8 cellular contexts compared by ENCODE assay signal in the genomic region with DNA sequence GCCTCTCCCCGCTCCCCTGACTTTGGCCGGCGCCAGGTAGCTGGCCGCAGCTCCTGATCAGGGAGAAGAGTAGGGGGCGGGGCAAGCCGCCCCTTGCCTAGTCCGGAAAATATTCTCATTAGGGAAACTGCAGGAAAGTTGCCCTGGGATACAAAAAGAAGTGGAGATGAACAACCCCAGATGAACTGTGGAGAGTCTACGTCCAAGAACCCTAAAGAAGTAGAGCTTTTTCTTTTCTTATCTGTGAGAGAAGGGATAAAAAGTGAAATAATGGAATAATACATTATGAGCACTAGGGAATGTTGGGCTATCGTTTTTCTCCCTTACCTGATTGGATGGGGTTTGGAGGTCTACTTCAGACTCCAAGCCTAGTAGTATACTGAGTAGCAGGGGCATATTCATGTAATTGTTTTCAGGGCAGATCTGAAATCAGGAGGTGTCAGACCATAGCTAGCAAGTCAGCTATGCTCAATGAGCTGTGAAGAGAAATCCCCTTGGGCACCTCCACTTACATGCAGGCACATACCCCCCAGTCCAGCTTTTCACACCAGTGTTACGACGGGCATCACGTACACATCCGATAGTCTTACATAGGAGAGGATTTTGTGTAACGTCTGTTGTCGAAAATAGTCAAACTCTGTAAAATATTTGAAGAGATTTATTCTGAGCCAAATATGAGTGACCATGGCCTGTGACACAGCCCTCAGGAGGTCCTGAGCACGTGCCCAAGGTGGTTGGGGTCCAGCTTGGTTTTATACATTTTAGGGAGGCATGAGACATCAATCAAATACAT. TPM values are rescaled to one million over a fixed set of nuclear protein-coding genes. Genes with fewer than 3 reads are reported as not detected.
DNase-seq lines count a peak whose midpoint lies in the region; ATAC-seq and TF ChIP-seq lines count a peak whose summit lies in the region.

No MANE protein-coding gene starts in this region.

- peak overlapping the region; percentile 87 for H3K27ac Mint-ChIP-seq in T-helper 1 cell treated with Interleukin-12 subunit alpha and Interleukin-12 subunit beta and Interleukin-4 antibody, amounts not matched to agents 30 μg/mL and 1 μg/mL, for 36 hours
- H3K27ac Mint-ChIP-seq in activated B cell treated with CpG ODN at 0.5 μM for 24 hours = peak overlapping the region; percentile 97
- peak overlapping the region; percentile 83 to 90 for H3K27ac Mint-ChIP-seq in stimulated activated naive CD8-positive, alpha-beta T cell treated with anti-CD3 and anti-CD28 coated beads, Interleukin-15, amount 100 ng/mL, for 72 hours

- no peaks in the 10 kb centered on the region for H3K9me3 Mint-ChIP-seq in T-helper 1 cell treated with Interleukin-12 subunit alpha and Interleukin-12 subunit beta and Interleukin-4 antibody, amounts not matched to agents 30 μg/mL and 1 μg/mL, for 36 hours
- H3K9me3 Mint-ChIP-seq in activated B cell treated with CpG ODN at 0.5 μM for 24 hours = no peaks in the 10 kb centered on the region
- H3K9me3 Mint-ChIP-seq in stimulated activated naive CD8-positive, alpha-beta T cell treated with anti-CD3 and anti-CD28 coated beads, Interleukin-15, amount 100 ng/mL, for 72 hours = peaks cover 0 to under 1% of the 10 kb centered on the region in 2 donors

- no peaks in the 10 kb centered on the region for H3K36me3 ChIP-seq in iPS-20b (ENCODE audit: insufficient read depth, low read depth, low read length)

- no peaks in the 10 kb centered on the region for H3K9me3 ChIP-seq in iPS-20b (ENCODE audit: insufficient read depth, low read depth, low read length)

- CTCF ChIA-PET in activated B cell treated with CpG ODN at 0.5 μM for 24 hours (lab: Charles Lee) = interaction anchor here (0.8 to 3.5 kb wide), 15 partner anchors 31 to 711 kb away, joined by 3 to 24 read pairs (median 5); no protein-coding TSS in a partner anchor

- peaks cover 12% of the 10 kb centered on the region for H3K36me3 Mint-ChIP-seq in T-helper 1 cell treated with Interleukin-12 subunit alpha and Interleukin-12 subunit beta and Interleukin-4 antibody, amounts not matched to agents 30 μg/mL and 1 μg/mL, for 36 hours (ENCODE audit: low read depth)
- no peaks in the 10 kb centered on the region for H3K36me3 Mint-ChIP-seq in activated B cell treated with CpG ODN at 0.5 μM for 24 hours (ENCODE audit: low read depth)

- DNase-seq in T-helper 1 cell (no peak), activated B cell treated with CpG ODN at 0.5 μM for 24 hours (no peak)
- no peak for DNase-seq in stimulated activated naive CD8-positive, alpha-beta T cell treated with anti-CD3 and anti-CD28 coated beads, Interleukin-15, amount 100 ng/mL, for 72 hours
- no peak for DNase-seq in activated CD4-positive, alpha-beta T cell treated with anti-CD3 and anti-CD28 coated beads, Interleukin-2, amount 50 U/mL, for 48 hours
- DNase-seq in stimulated activated CD4-positive, alpha-beta T cell treated with anti-CD3 and anti-CD28 coated beads, Interleukin-4, amount 100 ng/mL, for 1 hour = no peak

- peaks cover 24% of the 10 kb centered on the region for H3K27me3 ChIP-seq in iPS-20b (ENCODE audit: insufficient read depth, low read length)

- no peak for TF ChIP-seq CTCF in activated B cell treated with CpG ODN at 0.5 μM for 24 hours (IDR thresholded peaks at IDR 0.05)

- POLR2A ChIA-PET in activated B cell treated with CpG ODN at 0.5 μM for 24 hours (lab: Charles Lee) = interaction anchor here (0.5 to 6.2 kb wide), 26 partner anchors 13 to 480 kb away, joined by 3 to 229 read pairs (median 6); no protein-coding TSS in a partner anchor

- peak overlapping the region; percentile 73 for H3K4me3 ChIP-seq in iPS-20b (ENCODE audit: low read length)

- peak overlapping the region; percentile 72; the same call in 1 of the 2 replicates for H3K9ac ChIP-seq in iPS-20b (ENCODE audit: low read depth, low read length)

- peaks cover 6% of the 10 kb centered on the region for H3K4me1 ChIP-seq in iPS-20b (ENCODE audit: insufficient read depth, low read length)

- H3K27ac ChIP-seq in iPS-20b (ENCODE audit: low read length) = no peak overlapping the region

- H3K4me1 Mint-ChIP-seq in T-helper 1 cell treated with Interleukin-12 subunit alpha and Interleukin-12 subunit beta and Interleukin-4 antibody, amounts not matched to agents 30 μg/mL and 1 μg/mL, for 36 hours (ENCODE audit: low read depth) = peaks cover 24% of the 10 kb centered on the region
- peaks cover 22% of the 10 kb centered on the region for H3K4me1 Mint-ChIP-seq in activated B cell treated with CpG ODN at 0.5 μM for 24 hours
- H3K4me1 Mint-ChIP-seq in stimulated activated naive CD8-positive, alpha-beta T cell treated with anti-CD3 and anti-CD28 coated beads, Interleukin-15, amount 100 ng/mL, for 72 hours = peaks cover 30% of the 10 kb centered on the region

- H3K27me3 Mint-ChIP-seq in T-helper 1 cell treated with Interleukin-12 subunit alpha and Interleukin-12 subunit beta and Interleukin-4 antibody, amounts not matched to agents 30 μg/mL and 1 μg/mL, for 36 hours (ENCODE audit: low read depth) = no peaks in the 10 kb centered on the region
- no peaks in the 10 kb centered on the region for H3K27me3 Mint-ChIP-seq in activated B cell treated with CpG ODN at 0.5 μM for 24 hours
- H3K27me3 Mint-ChIP-seq in stimulated activated naive CD8-positive, alpha-beta T cell treated with anti-CD3 and anti-CD28 coated beads, Interleukin-15, amount 100 ng/mL, for 72 hours = no peaks in the 10 kb centered on the region

- peak overlapping the region; percentile 83 for H3K4me3 Mint-ChIP-seq in T-helper 1 cell treated with Interleukin-12 subunit alpha and Interleukin-12 subunit beta and Interleukin-4 antibody, amounts not matched to agents 30 μg/mL and 1 μg/mL, for 36 hours
- peak overlapping the region; percentile 86 for H3K4me3 Mint-ChIP-seq in activated B cell treated with CpG ODN at 0.5 μM for 24 hours
- peak overlapping the region in 1 of 2 donors; percentile 93 for H3K4me3 Mint-ChIP-seq in stimulated activated naive CD8-positive, alpha-beta T cell treated with anti-CD3 and anti-CD28 coated beads, Interleukin-15, amount 100 ng/mL, for 72 hours

- intact Hi-C loops in activated B cell treated with CpG ODN at 0.5 μM for 24 hours (cut with micrococcal nuclease) = loop anchor here (1.0 to 10.0 kb wide), 11 partner anchors 11 to 969 kb away; partner anchors contain the start of genes AIDA, BROX and HLX

- ATAC-seq in HG03097 (IDR thresholded peaks at IDR 0.05; ENCODE audit: low FRiP score, unreplicated experiment) (peak; percentile 10), activated B cell treated with CpG ODN at 0.5 μM for 24 hours (ENCODE audit: low read depth) (peak; percentile 17)
- no peak for ATAC-seq in stimulated activated naive CD8-positive, alpha-beta T cell treated with anti-CD3 and anti-CD28 coated beads, Interleukin-15, amount 100 ng/mL, for 72 hours

RNA-seq across cellular contexts. Expression of gene DUSP10, which starts 1.7 kb away (rescaled TPM):
- total RNA-seq in activated B cell treated with CpG ODN at 0.5 μM for 24 hours = 36.6 and 39.5 TPM in 2 replicates
